13 cellular contexts compared by ENCODE assay signal in genomic region chr11:126281245-126281644, GRCh38. TPM values are rescaled to one million over a fixed set of nuclear protein-coding genes. Genes with fewer than 3 reads are reported as not detected.
DNase-seq lines count a peak whose midpoint lies in the region; ATAC-seq and TF ChIP-seq lines count a peak whose summit lies in the region.
"Had no signal": no experiment of that assay in that cellular context is flagged by ENCODE, and none has a peak within 500 bp of the region (broad histone marks: within the 10 kb centered on the region; RNA-seq: fewer than 3 reads in every experiment).

No MANE protein-coding gene starts in this region.

- H3K27ac ChIP-seq in body of pancreas, result no peak overlapping the region

- H3K4me3 Mint-ChIP-seq in CD14-positive monocyte, result peak overlapping the region; percentile 59 to 97
- peak overlapping the region; percentile 79 for H3K4me3 Mint-ChIP-seq in Calu3 (ENCODE audit: low read depth, unreplicated experiment)
- peak overlapping the region; percentile 83 for H3K4me3 Mint-ChIP-seq in activated naive CD8-positive, alpha-beta T cell treated with anti-CD3 and anti-CD28 coated beads, Interleukin-2, amount 50 U/mL, for 24 hours
- peak overlapping the region; percentile 90 for H3K4me3 Mint-ChIP-seq in nephron progenitor cell

- ATAC-seq in activated naive CD8-positive, alpha-beta T cell treated with anti-CD3 and anti-CD28 coated beads, Interleukin-2, amount 50 U/mL, for 24 hours, result no peak
- ATAC-seq in body of pancreas (no peak), GM18520 (IDR thresholded peaks at IDR 0.05; ENCODE audit: unreplicated experiment) (no peak)
- ATAC-seq: right lobe of liver had no signal

- H3K4me3 ChIP-seq in body of pancreas, result no peak overlapping the region

- no peaks in the 10 kb centered on the region for H3K36me3 ChIP-seq in body of pancreas (replicated peaks in 1 of 2; ENCODE audit: insufficient read depth in 1 of 2, low read depth in 2 of 2)
- H3K36me3 ChIP-seq: right lobe of liver had no signal

- TF ChIP-seq CTCF in CD14-positive monocyte (IDR thresholded peaks at IDR 0.05) (no peak), Calu3 (IDR thresholded peaks at IDR 0.05; ENCODE audit: unreplicated experiment) (no peak), nephron progenitor cell (IDR thresholded peaks at IDR 0.05) (no peak), body of pancreas (IDR thresholded peaks at IDR 0.05) (no peak)

- TF ChIP-seq POLR2A in body of pancreas (IDR thresholded peaks at IDR 0.05), result no peak

- no peaks in the 10 kb centered on the region for H3K9me3 ChIP-seq in body of pancreas
- H3K9me3 ChIP-seq: right lobe of liver, stomach had no signal

- peaks cover 0 to 2% (median 0%) of the 10 kb centered on the region in 7 donors for H3K9me3 Mint-ChIP-seq in CD14-positive monocyte
- H3K9me3 Mint-ChIP-seq in Calu3 (ENCODE audit: low read depth, unreplicated experiment), result no peaks in the 10 kb centered on the region
- no peaks in the 10 kb centered on the region for H3K9me3 Mint-ChIP-seq in activated naive CD8-positive, alpha-beta T cell treated with anti-CD3 and anti-CD28 coated beads, Interleukin-2, amount 50 U/mL, for 24 hours
- H3K9me3 Mint-ChIP-seq in nephron progenitor cell, result no peaks in the 10 kb centered on the region
- H3K9me3 Mint-ChIP-seq: H9 had no signal

- H3K27me3 ChIP-seq in body of pancreas, result no peaks in the 10 kb centered on the region
- H3K27me3 ChIP-seq: right lobe of liver, stomach had no signal

- intact Hi-C loops in CD14-positive monocyte (cut with micrococcal nuclease), result no loop called here
- intact Hi-C loops in Calu3 (cut with micrococcal nuclease; ENCODE audit: unreplicated experiment), result no loop called here
- intact Hi-C loops in body of pancreas (cut with DNase I), result no loop called here

- peaks cover 19 to 22% of the 10 kb centered on the region in 2 donors for H3K36me3 Mint-ChIP-seq in CD14-positive monocyte
- peaks cover 24% of the 10 kb centered on the region for H3K36me3 Mint-ChIP-seq in Calu3 (ENCODE audit: insufficient read depth, unreplicated experiment)
- peaks cover 15% of the 10 kb centered on the region for H3K36me3 Mint-ChIP-seq in activated naive CD8-positive, alpha-beta T cell treated with anti-CD3 and anti-CD28 coated beads, Interleukin-2, amount 50 U/mL, for 24 hours (ENCODE audit: low read depth)
- peaks cover 11% of the 10 kb centered on the region for H3K36me3 Mint-ChIP-seq in nephron progenitor cell (ENCODE audit: low read depth)

- no peak for DNase-seq in CD14-positive monocyte (ENCODE audit: low spot score)
- DNase-seq in Calu3, result no peak
- DNase-seq in activated naive CD8-positive, alpha-beta T cell treated with anti-CD3 and anti-CD28 coated beads, Interleukin-2, amount 50 U/mL, for 24 hours, result no peak
- no peak for DNase-seq in nephron progenitor cell
- no peak for DNase-seq in body of pancreas
- no peak for DNase-seq in D341Med (ENCODE audit: low spot score)
- DNase-seq: H9; NCI-H2081; NK-92 treated with Interleukin-12 subunit alpha and Interleukin-12 subunit beta, amount 100 ng/mL, for 24 hours; right lobe of liver; SHP77; stomach had no signal

- H3K27me3 Mint-ChIP-seq in CD14-positive monocyte (ENCODE audit: low read depth in 3 of 3), result peaks cover 0 to 4% (median 2%) of the 10 kb centered on the region in 3 donors
- H3K27me3 Mint-ChIP-seq in Calu3 (ENCODE audit: unreplicated experiment), result no peaks in the 10 kb centered on the region
- H3K27me3 Mint-ChIP-seq in activated naive CD8-positive, alpha-beta T cell treated with anti-CD3 and anti-CD28 coated beads, Interleukin-2, amount 50 U/mL, for 24 hours, result no peaks in the 10 kb centered on the region
- H3K27me3 Mint-ChIP-seq in nephron progenitor cell (ENCODE audit: low read depth, poor library complexity), result peaks cover 4% of the 10 kb centered on the region

- peak overlapping the region; percentile 80 to 98 (median 95) for H3K27ac Mint-ChIP-seq in CD14-positive monocyte
- no peak overlapping the region for H3K27ac Mint-ChIP-seq in Calu3 (ENCODE audit: unreplicated experiment)
- H3K27ac Mint-ChIP-seq in activated naive CD8-positive, alpha-beta T cell treated with anti-CD3 and anti-CD28 coated beads, Interleukin-2, amount 50 U/mL, for 24 hours, result peak overlapping the region; percentile 32
- H3K27ac Mint-ChIP-seq in nephron progenitor cell, result no peak overlapping the region
- H3K27ac Mint-ChIP-seq: H9 had no signal

- BruUV-seq in Calu3 (replicated peaks; lab: Mats Ljungman, UMichigan), result no TSS peak

- peaks cover 26% of the 10 kb centered on the region for H3K4me1 ChIP-seq in body of pancreas

- CTCF ChIA-PET in Calu3 (lab: Charles Lee), result no interaction called here

- H3K4me1 Mint-ChIP-seq in CD14-positive monocyte, result peaks cover 57% of the 10 kb centered on the region
- peaks cover 8% of the 10 kb centered on the region for H3K4me1 Mint-ChIP-seq in Calu3 (ENCODE audit: low read depth, unreplicated experiment)
- peaks cover 49% of the 10 kb centered on the region for H3K4me1 Mint-ChIP-seq in activated naive CD8-positive, alpha-beta T cell treated with anti-CD3 and anti-CD28 coated beads, Interleukin-2, amount 50 U/mL, for 24 hours
- peaks cover 39% of the 10 kb centered on the region for H3K4me1 Mint-ChIP-seq in nephron progenitor cell

- 77 to 87% methylated on average over 6 of the region's 6 CpGs for WGBS in body of pancreas, 2 donors

RNA-seq across cellular contexts. Expression of gene TIRAP, which starts 1.6 kb away (rescaled TPM):
- polyA plus RNA-seq in CD14-positive monocyte, result 10 to 100 TPM in 1 of 2 donors, 1 to 10 TPM in 1; 7.0 to 13.8 TPM
- total RNA-seq in Calu3 (2022) (8.1 and 8.2 TPM in 2 replicates), body of pancreas (10 to 100 TPM in 1 of 2 donors, 1 to 10 TPM in 1; 8.3 to 13.5 TPM)

RNA-seq across cellular contexts. Expression of gene FOXRED1, which starts 12.3 kb away (rescaled TPM):
- 10 to 100 TPM; 15.2 to 15.4 TPM for polyA plus RNA-seq in CD14-positive monocyte
- total RNA-seq in Calu3 (2022) (34.9 and 40.1 TPM in 2 replicates), body of pancreas (10 to 100 TPM in 1 of 2 donors, 1 to 10 TPM in 1; 9.3 to 19.1 TPM)

RNA-seq across cellular contexts. Expression of gene SRPRA, which starts 12.6 kb away (rescaled TPM):
- polyA plus RNA-seq in CD14-positive monocyte, result 10 to 100 TPM; 68.7 to 87.6 TPM
- total RNA-seq in Calu3 (2022) (64.6 and 66.4 TPM in 2 replicates), body of pancreas (100 to 1,000 TPM; 120 to 191 TPM)

RNA-seq across cellular contexts. Expression of gene DCPS, which starts 22.6 kb away (rescaled TPM):
- polyA plus RNA-seq in CD14-positive monocyte, result 10 to 100 TPM; 30.4 to 30.7 TPM
- total RNA-seq in Calu3 (2022) (30.5 and 33.2 TPM in 2 replicates), body of pancreas (10 to 100 TPM in 1 of 2 donors, 1 to 10 TPM in 1; 3.0 to 17.9 TPM)

Comparison
In these comparisons a context has a peak if more than half of its experiments do, and no peak if none do; other contexts are left out.
1. H3K27ac Mint-ChIP-seq: peak in CD14-positive monocyte (7 of 7) and activated naive CD8-positive, alpha-beta T cell treated with anti-CD3 and anti-CD28 coated beads, Interleukin-2, amount 50 U/mL, for 24 hours (single experiment); none in Calu3 (single experiment) and nephron progenitor cell (single experiment).
2. Peak in every context shown above with its lines, with median percentiles within 50 percentile points of each other: H3K4me3 Mint-ChIP-seq.